In the genomic region with DNA sequence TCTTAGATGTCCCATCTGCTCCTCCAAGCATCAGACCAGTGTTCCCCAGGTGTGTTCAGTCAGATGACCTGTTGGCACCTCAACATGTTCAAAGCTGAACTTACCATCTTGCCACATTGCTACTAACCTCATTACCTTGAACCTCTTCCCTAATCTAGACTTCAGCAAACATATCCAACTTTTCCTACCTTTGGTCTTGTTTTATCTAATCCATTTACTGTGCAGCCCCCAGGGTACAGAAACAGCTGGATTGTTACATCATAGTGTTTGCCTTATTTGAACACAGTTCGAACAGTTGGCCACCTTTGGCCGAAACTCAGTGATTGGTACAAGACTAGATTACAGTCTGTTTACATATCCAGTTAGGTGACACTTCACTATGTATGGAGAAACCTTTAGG, we compare ENCODE assay signal across 18 cellular contexts. TPM values are rescaled to one million over a fixed set of nuclear protein-coding genes. Genes with fewer than 3 reads are reported as not detected.
DNase-seq lines count a peak whose midpoint lies in the region; ATAC-seq and TF ChIP-seq lines count a peak whose summit lies in the region.
"Had no signal": no experiment of that assay in that cellular context is flagged by ENCODE, and none has a peak within 500 bp of the region (broad histone marks: within the 10 kb centered on the region; RNA-seq: fewer than 3 reads in every experiment).

No MANE protein-coding gene starts in this region.

- H3K4me3 ChIP-seq in hepatocyte: no peak overlapping the region
- no peak overlapping the region for H3K4me3 ChIP-seq in right lobe of liver
- H3K4me3 ChIP-seq: BLaER1 had no signal

- H3K27ac ChIP-seq in hepatocyte: no peak overlapping the region
- H3K27ac ChIP-seq in right lobe of liver: peak overlapping the region in 2 of 3 donors; percentile 65 to 74
- no peak overlapping the region for H3K27ac ChIP-seq in CD4-positive, alpha-beta T cell (ENCODE audit: low read depth, low read length)
- H3K27ac ChIP-seq: BLaER1 had no signal

- intact Hi-C loops in right lobe of liver (cut with DNase I): no loop called here
- intact Hi-C loops in CD4-positive, alpha-beta T cell (cut with DNase I, micrococcal nuclease): no loop called here

- ATAC-seq in T-helper 17 cell (no peak), right lobe of liver (peak; percentile 51 to 83 (median 73)), GM18511 (IDR thresholded peaks at IDR 0.05; ENCODE audit: unreplicated experiment) (no peak)
- ATAC-seq in CD4-positive, alpha-beta T cell (ENCODE audit: poor library complexity): no peak

- H3K9me3 ChIP-seq in T-helper 17 cell (ENCODE audit: control insufficient read depth, low read length, poor library complexity, severe bottlenecking) (no peaks in the 10 kb centered on the region), hepatocyte (ENCODE audit: low read depth) (no peaks in the 10 kb centered on the region), right lobe of liver (no peaks in the 10 kb centered on the region)
- no peaks in the 10 kb centered on the region for H3K9me3 ChIP-seq in CD4-positive, alpha-beta T cell (ENCODE audit: control insufficient read depth, low read length)

- no peaks in the 10 kb centered on the region for H3K9me2 ChIP-seq in hepatocyte (replicated peaks; ENCODE audit: insufficient read depth)

- H3K27ac Mint-ChIP-seq in T-helper 17 cell (peak overlapping the region; percentile 51), type B pancreatic cell (peak overlapping the region; percentile 18)
- no peak overlapping the region for H3K27ac Mint-ChIP-seq in CD4-positive, alpha-beta T cell
- H3K27ac Mint-ChIP-seq: CD4-positive, alpha-beta memory T cell; HFFc6 had no signal

- H3K27me3 Mint-ChIP-seq in T-helper 17 cell: peaks cover 5% of the 10 kb centered on the region
- H3K27me3 Mint-ChIP-seq in type B pancreatic cell: peaks cover 13% of the 10 kb centered on the region
- H3K27me3 Mint-ChIP-seq in CD4-positive, alpha-beta T cell: no peaks in the 10 kb centered on the region

- WGBS in hepatocyte (ENCODE audit: low lambda C conversion rate, missing lambda C conversion rate): 67% methylated on average over 2 of the region's 2 CpGs
- 20% methylated on average over 2 of the region's 2 CpGs for WGBS in right lobe of liver (ENCODE audit: insufficient coverage, low coverage, low lambda C conversion rate, missing lambda C conversion rate)

- H3K79me2 ChIP-seq in hepatocyte: no peaks in the 10 kb centered on the region

- no peaks in the 10 kb centered on the region for H3K36me3 ChIP-seq in hepatocyte (replicated peaks; ENCODE audit: insufficient read depth, low read depth)
- H3K36me3 ChIP-seq in right lobe of liver: no peaks in the 10 kb centered on the region
- H3K36me3 ChIP-seq: BLaER1 had no signal

- TF ChIP-seq POLR2A in right lobe of liver (IDR thresholded peaks at IDR 0.05): no peak

- H4K20me1 ChIP-seq in hepatocyte (ENCODE audit: insufficient read depth, poor library complexity, severe bottlenecking): no peaks in the 10 kb centered on the region
- H4K20me1 ChIP-seq: BLaER1 had no signal

- CTCF ChIA-PET in CD4-positive, alpha-beta T cell (lab: Charles Lee): interaction anchor here (1.6 kb wide), 1 partner anchor 303 kb away, joined by 3 read pairs; no protein-coding TSS in a partner anchor

- H3K4me1 ChIP-seq in hepatocyte (ENCODE audit: insufficient read depth) (no peaks in the 10 kb centered on the region), right lobe of liver (peaks cover 0 to 19% (median 3%) of the 10 kb centered on the region in 4 donors)

- H3K4me2 ChIP-seq in hepatocyte: no peak overlapping the region
- H3K4me2 ChIP-seq: BLaER1 had no signal

- DNase-seq in T-helper 17 cell (no peak), hepatocyte (ENCODE audit: low spot score) (peak; percentile 23), right lobe of liver (peak in 1 of 3 donors; percentile 75), type B pancreatic cell (ENCODE audit: extremely low spot score, unreplicated experiment) (no peak), DMS53 (lab: John Stamatoyannopoulos, UW) (no peak)
- no peak for DNase-seq in CD4-positive, alpha-beta T cell
- DNase-seq: 8988T; AML-193; CD4-positive, alpha-beta memory T cell; DMS153; DND-41; GDM1; HCEC 1CT; HFFc6; IMR-90; KBM-7 had no signal

- H3K4me3 Mint-ChIP-seq in T-helper 17 cell (no peak overlapping the region), type B pancreatic cell (no peak overlapping the region)
- no peak overlapping the region for H3K4me3 Mint-ChIP-seq in CD4-positive, alpha-beta T cell
- H3K4me3 Mint-ChIP-seq: HFFc6 had no signal

- peaks cover 8% of the 10 kb centered on the region for H3K9me3 Mint-ChIP-seq in type B pancreatic cell
- H3K9me3 Mint-ChIP-seq in CD4-positive, alpha-beta T cell: no peaks in the 10 kb centered on the region
- H3K9me3 Mint-ChIP-seq: CD4-positive, alpha-beta memory T cell; HFFc6 had no signal

- H3K4me1 Mint-ChIP-seq in T-helper 17 cell: peaks cover 6% of the 10 kb centered on the region
- H3K4me1 Mint-ChIP-seq in type B pancreatic cell (ENCODE audit: unreplicated experiment): peaks cover 4% of the 10 kb centered on the region
- peaks cover 4% of the 10 kb centered on the region for H3K4me1 Mint-ChIP-seq in CD4-positive, alpha-beta T cell (ENCODE audit: low read depth)

- H3K27me3 ChIP-seq in hepatocyte: no peaks in the 10 kb centered on the region
- no peaks in the 10 kb centered on the region for H3K27me3 ChIP-seq in right lobe of liver
- H3K27me3 ChIP-seq in CD4-positive, alpha-beta T cell (ENCODE audit: control insufficient read depth, insufficient read depth, low read length): no peaks in the 10 kb centered on the region
- H3K27me3 ChIP-seq: BLaER1 had no signal

- H3K36me3 Mint-ChIP-seq in T-helper 17 cell (ENCODE audit: low read depth): peaks cover 3% of the 10 kb centered on the region
- no peaks in the 10 kb centered on the region for H3K36me3 Mint-ChIP-seq in type B pancreatic cell
- H3K36me3 Mint-ChIP-seq in CD4-positive, alpha-beta T cell (ENCODE audit: low read depth): no peaks in the 10 kb centered on the region
- H3K36me3 Mint-ChIP-seq: CD4-positive, alpha-beta memory T cell had no signal

- TF ChIP-seq CTCF in hepatocyte (IDR thresholded peaks at IDR 0.05; ENCODE audit: poor library complexity) (no peak), right lobe of liver (IDR thresholded peaks at IDR 0.05) (no peak), type B pancreatic cell (conservative IDR thresholded peaks at IDR 0.05) (no peak)
- TF ChIP-seq CTCF in CD4-positive, alpha-beta T cell (IDR thresholded peaks at IDR 0.05): no peak

- POLR2A ChIA-PET in CD4-positive, alpha-beta T cell (lab: Charles Lee): no interaction called here

- H2AFZ ChIP-seq in hepatocyte: no peak overlapping the region

RNA-seq across cellular contexts. Expression of a gene that starts 36.1 kb away (rescaled TPM):
- 10 to 100 TPM; 25.7 to 27.2 TPM for total RNA-seq in T-helper 17 cell
- 0.40 and 0.63 TPM in 2 replicates for total RNA-seq in hepatocyte
- 0.10 and 0.17 TPM in 2 replicates for polyA plus RNA-seq in hepatocyte
- under 1 TPM in 5 of 6 experiments, not detected in 1; 0.07 to 0.19 (median 0.17) TPM for total RNA-seq in right lobe of liver
- 1.2 and 2.7 TPM in 2 replicates for total RNA-seq in type B pancreatic cell (ENCODE audit: low replicate concordance)
- 1 to 10 TPM; 3.8 to 4.1 TPM for total RNA-seq in CD4-positive, alpha-beta T cell
- polyA plus RNA-seq: IMR-90 had no signal

Comparison
In these comparisons a context has a peak if more than half of its experiments do, and no peak if none do; other contexts are left out.
1. ATAC-seq: peak in right lobe of liver (4 of 4); none in T-helper 17 cell (single experiment), CD4-positive, alpha-beta T cell (single experiment) and GM18511 (single experiment).
2. H3K27ac ChIP-seq: peak in right lobe of liver (2 of 3); none in hepatocyte (single experiment) and CD4-positive, alpha-beta T cell (single experiment).